Comparison of ENCODE assay signal across 1 cellular context in genomic region chr7:78047800-78048199, GRCh38.
A peak's percentile ranks its signal among the peaks of the same experiment; 100 is the strongest.
TF ChIP-seq lines count a peak whose summit lies in the region.

No MANE protein-coding gene starts in this region.

TF ChIP-seq in K562, 482 proteins besides CTCF, POLR2A, EP300 and RAD21:
- TF ChIP-seq L3MBTL2 (IDR thresholded peaks at IDR 0.05) (peak; percentile 48; the same call in 1 of the 2 replicates), MGA (IDR thresholded peaks at IDR 0.05) (peak; percentile 43), CEBPZ (IDR thresholded peaks at IDR 0.05; ENCODE audit: borderline replicate concordance, low read depth, low read length) (no peak), YBX1 (IDR thresholded peaks at IDR 0.05) (no peak)
